In the genomic region with DNA sequence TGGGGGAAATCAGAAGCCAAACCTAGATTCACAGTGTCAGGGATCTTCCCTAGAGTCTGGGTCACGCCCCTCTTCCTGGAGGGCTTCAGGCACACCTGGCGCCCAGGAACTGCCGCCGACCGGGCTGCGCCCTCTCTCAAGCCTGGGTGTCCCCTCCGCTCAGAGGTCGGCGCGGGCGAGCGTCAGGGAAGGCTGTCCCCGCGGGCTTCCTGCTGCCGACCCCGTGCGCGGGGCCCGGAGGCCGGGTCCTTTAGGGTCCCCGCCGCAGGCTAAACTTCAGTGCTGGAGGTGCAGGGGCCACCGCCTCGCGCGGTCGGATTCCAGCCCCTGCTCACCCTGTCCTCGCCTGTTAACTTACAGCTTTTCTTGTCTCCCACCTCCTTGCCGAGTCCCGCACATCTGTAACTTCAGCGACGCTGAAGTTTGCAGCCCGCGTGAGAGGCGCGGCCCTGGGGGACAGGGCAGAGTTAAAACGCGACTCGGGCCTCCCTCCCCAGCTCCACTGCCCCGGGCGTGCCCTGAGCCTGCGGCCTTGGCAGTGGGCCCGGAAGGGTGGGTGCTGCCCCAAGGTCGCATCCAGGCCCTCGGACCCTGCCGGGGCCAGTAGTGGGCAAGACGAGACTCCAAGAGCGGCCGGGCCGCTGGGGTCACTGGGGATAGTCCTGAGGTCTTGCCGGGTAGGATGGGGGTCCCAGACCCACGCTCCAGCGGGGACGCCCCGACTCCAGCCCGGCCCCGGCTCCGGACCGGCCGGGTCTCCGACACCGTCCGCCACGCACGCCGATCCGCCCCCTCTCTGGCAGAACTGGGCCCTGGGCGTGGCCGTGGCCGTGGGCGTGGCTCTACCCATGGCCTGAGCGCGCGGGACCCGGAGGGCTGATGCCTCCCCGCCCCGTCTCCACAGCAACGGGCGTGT, we compare ENCODE assay signal across 28 cellular contexts.
"Had no signal": no experiment of that assay in that cellular context is flagged by ENCODE, and none has a peak within 500 bp of the region (broad histone marks: within the 10 kb centered on the region; RNA-seq: fewer than 3 reads in every experiment).

No MANE protein-coding gene starts in this region.

- H3K4me1 Mint-ChIP-seq: activated naive CD4-positive, alpha-beta T cell treated with anti-CD3 and anti-CD28 coated beads, Interleukin-2, amount 50 U/mL, for 24 hours; IgD-negative memory B cell; T-helper 17 cell; WTC11 had no signal

- H3K36me3 Mint-ChIP-seq: IgD-negative memory B cell had no signal

- H3K27ac Mint-ChIP-seq: activated CD8-positive, alpha-beta T cell treated with anti-CD3 and anti-CD28 coated beads, Interleukin-2, amount 10 ng/mL, durations not matched to agents 7 days and 5 days; activated naive CD4-positive, alpha-beta T cell treated with anti-CD3 and anti-CD28 coated beads, Interleukin-2, amount 50 U/mL, for 24 hours; IgD-negative memory B cell; T-helper 17 cell; WTC11 had no signal

- H3K9ac ChIP-seq: KMS-11 had no signal

- DNase-seq: activated CD4-positive, alpha-beta T cell treated with anti-CD3 and anti-CD28 coated beads for 48 hours; activated CD4-positive, alpha-beta T cell treated with anti-CD3 and anti-CD28 coated beads, Interleukin-2, amount 50 U/mL, for 4 hours; activated CD4-positive, CD25-positive, alpha-beta regulatory T cell treated with anti-CD3 and anti-CD28 coated beads, Interleukin-2, amount 50 U/mL, for 72 hours; activated CD8-positive, alpha-beta memory T cell treated with anti-CD3 and anti-CD28 coated beads, Interleukin-2, amount 50 U/mL, for 48 hours; activated CD8-positive, alpha-beta T cell treated with anti-CD3 and anti-CD28 coated beads, Interleukin-2, amount 10 ng/mL, durations not matched to agents 7 days and 5 days; activated effector memory CD4-positive, alpha-beta T cell treated with Interleukin-2 at 50 U/mL for 16 hours; activated naive CD4-positive, alpha-beta T cell; activated T-cell treated with anti-CD3 and anti-CD28 coated beads, Interleukin-2, amount 50 U/mL, for 1 hour; body of pancreas; MG63; MV-4-11; NCI-H1092 treated with DMSO at 0.1 percent for 48 hours; NCI-H1417 treated with DMSO at 0.1 percent for 48 hours; NCI-H1694; NCI-H2029; NCI-H2107; NCI-H510A treated with DMSO at 0.1 percent for 48 hours; NCI-H69; Peyer's patch; SHP77; T-helper 17 cell; T-helper 9 cell had no signal

- H3K27ac ChIP-seq: ascending aorta, body of pancreas, KMS-11, Peyer's patch, SJSA1 had no signal

- H3K4me3 Mint-ChIP-seq: activated CD8-positive, alpha-beta T cell treated with anti-CD3 and anti-CD28 coated beads, Interleukin-2, amount 10 ng/mL, durations not matched to agents 7 days and 5 days; activated naive CD4-positive, alpha-beta T cell treated with anti-CD3 and anti-CD28 coated beads, Interleukin-2, amount 50 U/mL, for 24 hours; IgD-negative memory B cell; T-helper 17 cell; WTC11 had no signal

- H3K36me3 ChIP-seq: MG63, Peyer's patch, SJSA1 had no signal

- H3K4me1 ChIP-seq: ascending aorta, body of pancreas, Peyer's patch, SJSA1 had no signal

- H3K9me3 ChIP-seq: MG63 had no signal

- H3K4me3 ChIP-seq: body of pancreas, MG63, Peyer's patch, SJSA1 had no signal

- H3K27me3 Mint-ChIP-seq: activated naive CD4-positive, alpha-beta T cell treated with anti-CD3 and anti-CD28 coated beads, Interleukin-2, amount 50 U/mL, for 24 hours; IgD-negative memory B cell; T-helper 17 cell had no signal

- ATAC-seq: activated CD8-positive, alpha-beta T cell treated with anti-CD3 and anti-CD28 coated beads, Interleukin-2, amount 10 ng/mL, durations not matched to agents 7 days and 5 days; body of pancreas; T-helper 17 cell; WTC11 had no signal

- H3K27me3 ChIP-seq: ascending aorta, body of pancreas, MG63, Peyer's patch, SJSA1 had no signal
